ENCODE assay signal across 8 cellular contexts in the genomic region with DNA sequence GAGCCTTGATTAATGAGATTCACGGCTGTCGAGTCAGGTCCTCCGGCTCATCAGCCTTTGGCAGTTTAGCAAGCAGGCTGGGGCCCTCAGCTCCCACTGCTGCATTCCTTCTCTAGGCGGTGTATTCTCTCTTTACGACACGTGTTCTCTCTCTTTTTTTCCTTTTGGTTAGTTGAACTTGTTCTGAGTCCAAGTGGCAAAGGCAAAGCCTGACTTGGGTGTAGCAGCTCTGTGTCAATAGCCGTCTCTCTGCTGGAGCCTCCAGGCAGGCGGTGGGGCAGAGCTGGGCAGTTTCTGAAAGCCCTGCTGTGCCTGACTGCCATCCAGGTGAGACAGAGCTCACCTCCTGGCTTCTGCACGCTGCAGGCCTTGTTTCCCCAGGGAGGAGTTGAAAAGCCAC. TPM values are rescaled to one million over a fixed set of nuclear protein-coding genes. Genes with fewer than 3 reads are reported as not detected.
DNase-seq lines count a peak whose midpoint lies in the region; ATAC-seq and TF ChIP-seq lines count a peak whose summit lies in the region.

No MANE protein-coding gene starts in this region.

- peaks cover 14% of the 10 kb centered on the region for H3K36me3 ChIP-seq in adipocyte (ENCODE audit: control insufficient read depth, insufficient read depth, low read length, severe bottlenecking)
- no peaks in the 10 kb centered on the region for H3K36me3 ChIP-seq in suprapubic skin

- H3K27me3 ChIP-seq in adipocyte (replicated peaks; ENCODE audit: control insufficient read depth, insufficient read depth, low read length) (no peaks in the 10 kb centered on the region), suprapubic skin (no peaks in the 10 kb centered on the region)

- DNase-seq in NCI-H748 (lab: John Stamatoyannopoulos, UW; ENCODE audit: unreplicated experiment) (peak; percentile 13), NCI-H748 treated with DMSO at 0.1 percent for 48 hours (lab: John Stamatoyannopoulos, UW) (no peak), adipocyte (ENCODE audit: low read depth) (peak; percentile 34), islet precursor cell (peak; percentile 75), suprapubic skin (ENCODE audit: low spot score in 2 of 2) (peak in 1 of 2 donors; percentile 69), T1000 (lab: John Stamatoyannopoulos, UW) (no peak), NCI-H2227 treated with DMSO at 0.1 percent for 48 hours (lab: John Stamatoyannopoulos, UW) (no peak)

- H3K4me3 ChIP-seq in adipocyte (ENCODE audit: low read length) = peak overlapping the region; percentile 28
- no peak overlapping the region for H3K4me3 ChIP-seq in suprapubic skin

- TF ChIP-seq POLR2A in suprapubic skin (IDR thresholded peaks at IDR 0.05) = no peak

- 24% methylated on average over 9 of the region's 9 CpGs for WGBS in suprapubic skin

- no peak for ATAC-seq in GM19397 (IDR thresholded peaks at IDR 0.05; ENCODE audit: unreplicated experiment)

- no peak for TF ChIP-seq EP300 in suprapubic skin (IDR thresholded peaks at IDR 0.05)

- peak overlapping the region; percentile 68 for H3K9ac ChIP-seq in adipocyte (ENCODE audit: low read length)

- H3K4me1 ChIP-seq in adipocyte (ENCODE audit: control insufficient read depth, insufficient read depth, low read length) (peaks cover 27% of the 10 kb centered on the region), suprapubic skin (peaks cover 91% of the 10 kb centered on the region)

- TF ChIP-seq CTCF in suprapubic skin (IDR thresholded peaks at IDR 0.05) = no peak

- H3K9me3 ChIP-seq in adipocyte (ENCODE audit: control insufficient read depth, low read length) (no peaks in the 10 kb centered on the region), suprapubic skin (no peaks in the 10 kb centered on the region)

- peak overlapping the region; percentile 84 for H3K27ac ChIP-seq in suprapubic skin

RNA-seq across cellular contexts. Expression of gene SUSD6, which starts 46.6 kb away (rescaled TPM):
- 10 to 100 TPM; 45.1 to 60.4 (median 56.7) TPM for total RNA-seq in suprapubic skin

Comparison
In these comparisons a context has a peak if more than half of its experiments do, and no peak if none do; other contexts are left out.
1. DNase-seq: peak in NCI-H748 (single experiment), adipocyte (single experiment) and islet precursor cell (single experiment); none in NCI-H748 treated with DMSO at 0.1 percent for 48 hours (single experiment), T1000 (single experiment) and NCI-H2227 treated with DMSO at 0.1 percent for 48 hours (single experiment).